26 cellular contexts compared by ENCODE assay signal in the genomic region with DNA sequence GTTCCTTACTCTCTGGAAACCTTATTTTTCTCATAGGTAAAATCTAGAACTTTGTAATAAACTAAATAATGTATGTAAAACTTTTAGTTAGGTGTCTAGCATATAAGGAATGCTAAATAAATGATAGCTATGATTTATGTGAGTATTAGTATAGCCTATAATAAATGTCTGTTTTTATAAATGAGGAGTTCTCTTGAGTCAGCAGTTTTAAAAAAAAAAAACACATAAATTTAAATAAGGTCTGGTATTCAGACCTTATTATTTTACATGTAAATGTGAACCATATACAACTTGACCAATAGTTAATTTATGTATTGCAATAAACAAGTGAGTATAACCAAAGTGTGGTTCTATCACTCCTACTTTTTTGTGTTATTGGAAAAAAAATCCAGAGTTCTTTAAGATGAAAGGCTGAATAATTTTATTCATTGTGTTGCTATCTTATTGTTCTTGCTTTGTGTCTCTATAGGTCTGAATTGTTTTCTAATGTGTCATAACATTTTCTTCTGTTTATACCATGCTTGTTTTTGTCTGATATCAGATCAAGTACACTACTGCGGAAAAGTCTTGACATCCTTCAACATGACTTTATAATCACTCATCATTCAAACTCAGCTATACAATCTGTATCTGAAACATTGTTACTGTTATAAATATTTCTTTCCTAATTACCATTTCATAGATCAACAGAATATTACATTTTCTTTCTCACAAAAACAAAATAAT.
"Had no signal": no experiment of that assay in that cellular context is flagged by ENCODE, and none has a peak within 500 bp of the region (broad histone marks: within the 10 kb centered on the region; RNA-seq: fewer than 3 reads in every experiment).

No MANE protein-coding gene starts in this region.

- H3K36me3 Mint-ChIP-seq: neural progenitor cell; stimulated activated naive B cell treated with anti-CD40 and anti-IgM and Interleukin-4, amounts not matched to agents 10 μg/mL and 1 μg/mL and 100 μg/mL, for 72 hours had no signal

- DNase-seq: effector CD8-positive, alpha-beta T cell; endodermal cell; erythroblast; esophagus squamous epithelium; kidney; mesenchymal stem cell; midbrain; naive thymus-derived CD4-positive, alpha-beta T cell; sigmoid colon; spleen; stimulated activated CD4-positive, alpha-beta T cell treated with anti-CD3 and anti-CD28 coated beads, Interleukin-15, amount 100 ng/mL, for 24 hours; stimulated activated CD4-positive, alpha-beta T cell treated with anti-CD3 and anti-CD28 coated beads, Interleukin-2, amount 100 ng/mL, for 48 hours; stimulated activated naive B cell treated with anti-CD40 and anti-IgM and Interleukin-4, amounts not matched to agents 10 μg/mL and 1 μg/mL and 100 μg/mL, for 72 hours; upper lobe of right lung had no signal

- H3K27ac Mint-ChIP-seq: endodermal cell; naive thymus-derived CD4-positive, alpha-beta T cell; nephron; neural progenitor cell; progenitor cell of endocrine pancreas; stimulated activated naive B cell treated with anti-CD40 and anti-IgM and Interleukin-4, amounts not matched to agents 10 μg/mL and 1 μg/mL and 100 μg/mL, for 72 hours; stimulated activated naive CD8-positive, alpha-beta T cell treated with anti-CD3 and anti-CD28 coated beads, Interleukin-15, Interleukin-2, amounts not matched to agents 100 ng/mL and 50 ng/mL, for 24 hours had no signal

- H2AFZ ChIP-seq: neural progenitor cell, parathyroid adenoma had no signal

- ATAC-seq: left lobe of liver; naive thymus-derived CD4-positive, alpha-beta T cell; stimulated activated naive B cell treated with anti-CD40 and anti-IgM and Interleukin-4, amounts not matched to agents 10 μg/mL and 1 μg/mL and 100 μg/mL, for 72 hours; upper lobe of right lung had no signal

- H3K4me3 ChIP-seq: esophagus squamous epithelium, neural progenitor cell, right atrium auricular region, sigmoid colon, spleen, thoracic aorta, tibial nerve, upper lobe of right lung, vagina had no signal

- H3K4me3 Mint-ChIP-seq: endodermal cell; naive thymus-derived CD4-positive, alpha-beta T cell; nephron; neural progenitor cell; stimulated activated naive B cell treated with anti-CD40 and anti-IgM and Interleukin-4, amounts not matched to agents 10 μg/mL and 1 μg/mL and 100 μg/mL, for 72 hours; stimulated activated naive CD8-positive, alpha-beta T cell treated with anti-CD3 and anti-CD28 coated beads, Interleukin-15, Interleukin-2, amounts not matched to agents 100 ng/mL and 50 ng/mL, for 24 hours had no signal

- H3K9me3 Mint-ChIP-seq: neural progenitor cell had no signal

- H3K79me2 ChIP-seq: parathyroid adenoma had no signal

- H3K9me3 ChIP-seq: sigmoid colon, upper lobe of right lung, vagina had no signal

- H3K4me1 Mint-ChIP-seq: endodermal cell; naive thymus-derived CD4-positive, alpha-beta T cell; nephron; neural progenitor cell; stimulated activated naive B cell treated with anti-CD40 and anti-IgM and Interleukin-4, amounts not matched to agents 10 μg/mL and 1 μg/mL and 100 μg/mL, for 72 hours had no signal

- H3K27me3 ChIP-seq: esophagus squamous epithelium, neural progenitor cell, right atrium auricular region, sigmoid colon, spleen, tibial nerve, upper lobe of right lung, vagina had no signal

- H3K9ac ChIP-seq: neural progenitor cell, parathyroid adenoma had no signal

- H3K36me3 ChIP-seq: esophagus squamous epithelium, neural progenitor cell, right atrium auricular region, sigmoid colon, spleen, thoracic aorta, tibial nerve, upper lobe of right lung, vagina had no signal

- FAIRE-seq: colon, frontal cortex, kidney had no signal

- H3K4me1 ChIP-seq: esophagus squamous epithelium, neural progenitor cell, right atrium auricular region, sigmoid colon, spleen, tibial nerve, upper lobe of right lung, vagina had no signal

- H3K27me3 Mint-ChIP-seq: naive thymus-derived CD4-positive, alpha-beta T cell; progenitor cell of endocrine pancreas; stimulated activated naive B cell treated with anti-CD40 and anti-IgM and Interleukin-4, amounts not matched to agents 10 μg/mL and 1 μg/mL and 100 μg/mL, for 72 hours; stimulated activated naive CD8-positive, alpha-beta T cell treated with anti-CD3 and anti-CD28 coated beads, Interleukin-15, Interleukin-2, amounts not matched to agents 100 ng/mL and 50 ng/mL, for 24 hours had no signal

- H3K4me2 ChIP-seq: neural progenitor cell had no signal

- H3K27ac ChIP-seq: esophagus squamous epithelium, neural progenitor cell, parathyroid adenoma, right atrium auricular region, sigmoid colon, spleen, thoracic aorta, tibial nerve, upper lobe of right lung, vagina had no signal
